In genomic region chr1:184471686-184472085, GRCh38 we compare ENCODE assay signal across 20 cellular contexts.
"Had no signal": no experiment of that assay in that cellular context is flagged by ENCODE, and none has a peak within 500 bp of the region (broad histone marks: within the 10 kb centered on the region; RNA-seq: fewer than 3 reads in every experiment).

No MANE protein-coding gene starts in this region.

- H3K9me3 ChIP-seq: esophagus muscularis mucosa, pancreas had no signal

- H3K4me3 ChIP-seq: coronary artery, esophagus muscularis mucosa, hepatocyte, left lung, lower lobe of right lung, pancreas, sigmoid colon had no signal

- H3K4me1 ChIP-seq: left lung, lower lobe of right lung, pancreas had no signal

- FAIRE-seq: endothelial cell of umbilical vein had no signal

- H3K36me3 ChIP-seq: esophagus muscularis mucosa, left lung, lower lobe of right lung, pancreas, sigmoid colon had no signal

- DNase-seq: dermis blood vessel endothelial cell; effector memory CD4-positive, alpha-beta T cell; foreskin melanocyte; kidney; left lung; lower lobe of right lung; naive thymus-derived CD8-positive, alpha-beta T cell; nephron progenitor cell; occipital lobe; pancreas; sigmoid colon; stimulated activated CD4-positive, alpha-beta T cell treated with anti-CD3 and anti-CD28 coated beads, Interleukin-2, amount 100 ng/mL, for 24 hours; stimulated activated CD4-positive, alpha-beta T cell treated with anti-CD3 and anti-CD28 coated beads, Interleukin-4, amount 100 ng/mL, for 4 hours; stimulated activated naive CD8-positive, alpha-beta T cell treated with anti-CD3 and anti-CD28 coated beads, Interleukin-15, Interleukin-2, amounts not matched to agents 100 U/mL and 50 U/mL, for 24 hours; substantia nigra had no signal

- H3K27ac ChIP-seq: coronary artery, hepatocyte, left lung, lower lobe of right lung, pancreas had no signal

- ATAC-seq: left lung; lower lobe of right lung; naive thymus-derived CD8-positive, alpha-beta T cell; pancreas; stimulated activated memory B cell treated with anti-CD40 and anti-IgM and Interleukin-4, amounts not matched to agents 10 μg/mL and 1 μg/mL and 100 μg/mL, for 72 hours; stimulated activated naive CD8-positive, alpha-beta T cell treated with anti-CD3 and anti-CD28 coated beads, Interleukin-15, Interleukin-2, amounts not matched to agents 100 U/mL and 50 U/mL, for 24 hours had no signal

- H3K27me3 ChIP-seq: esophagus muscularis mucosa, hepatocyte, left lung, pancreas, sigmoid colon had no signal
